24 cellular contexts compared by ENCODE assay signal in the genomic region with DNA sequence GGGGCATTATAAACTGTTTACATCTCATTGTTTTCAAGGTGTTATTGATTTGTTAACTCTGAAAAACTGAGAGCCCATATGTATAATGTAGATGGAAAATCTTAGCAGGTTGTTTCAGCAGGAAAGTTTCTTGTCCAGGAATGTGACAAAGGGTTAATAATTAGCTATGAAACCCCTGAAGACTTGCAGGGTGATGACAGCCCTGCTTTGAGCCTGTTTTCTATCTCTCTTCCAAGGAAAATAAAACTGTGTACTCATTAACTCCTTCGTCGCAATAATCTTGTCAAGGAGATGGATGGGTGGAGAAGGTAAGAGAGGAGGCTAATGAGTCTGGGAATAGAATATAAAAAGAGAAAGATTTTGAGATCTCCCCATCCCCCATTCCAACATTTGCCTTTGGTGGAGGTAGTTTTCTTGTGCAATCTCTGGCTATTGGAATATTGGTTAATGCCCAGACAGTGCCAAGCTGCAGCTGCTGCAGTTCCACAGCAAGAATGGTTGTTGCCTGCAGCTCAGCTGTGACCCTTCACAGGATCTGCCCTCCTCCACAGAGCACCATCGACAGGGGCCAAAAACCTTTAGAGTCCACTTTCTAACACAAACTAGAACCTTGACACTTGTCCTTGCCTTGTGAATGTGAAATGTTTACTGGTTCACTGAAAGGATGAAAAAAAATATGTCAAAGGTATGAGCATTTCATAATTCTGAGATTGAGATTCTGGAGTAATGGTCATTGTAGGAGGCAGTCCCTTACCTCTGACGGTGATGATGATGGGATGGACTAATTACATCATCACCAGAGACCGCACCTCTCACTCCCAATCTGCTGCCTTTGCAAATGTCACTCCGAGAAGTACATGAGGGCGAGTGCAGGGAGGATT. TPM values are rescaled to one million over a fixed set of nuclear protein-coding genes. Genes with fewer than 3 reads are reported as not detected.
DNase-seq lines count a peak whose midpoint lies in the region; ATAC-seq and TF ChIP-seq lines count a peak whose summit lies in the region.
"Had no signal": no experiment of that assay in that cellular context is flagged by ENCODE, and none has a peak within 500 bp of the region (broad histone marks: within the 10 kb centered on the region; RNA-seq: fewer than 3 reads in every experiment).

No MANE protein-coding gene starts in this region.

- no peaks in the 10 kb centered on the region for H3K27me3 ChIP-seq in Karpas-422 (ENCODE audit: low read length)
- no peaks in the 10 kb centered on the region for H3K27me3 ChIP-seq in esophagus muscularis mucosa
- H3K27me3 ChIP-seq in mesenchymal stem cell (ENCODE audit: control insufficient read depth in 1 of 2, insufficient read depth in 1 of 2, low read length in 2 of 2) = peaks cover 0 to 11% of the 10 kb centered on the region in 2 experiments
- H3K27me3 ChIP-seq in stomach smooth muscle (ENCODE audit: control insufficient read depth in 1 of 2, insufficient read depth in 2 of 2, low read length in 2 of 2) = no peaks in the 10 kb centered on the region
- H3K27me3 ChIP-seq in PC-3 (ENCODE audit: low read length) = no peaks in the 10 kb centered on the region
- H3K27me3 ChIP-seq: stomach, tibial nerve had no signal

- H3K14ac ChIP-seq in mesenchymal stem cell (ENCODE audit: low read length in 2 of 2) = no peak overlapping the region

- CTCF ChIA-PET in PC-3 (lab: Charles Lee) = no interaction called here

- no peaks in the 10 kb centered on the region for H3K79me2 ChIP-seq in Karpas-422 (ENCODE audit: low read length)
- no peaks in the 10 kb centered on the region for H3K79me2 ChIP-seq in PC-3 (ENCODE audit: low read length)

- POLR2A ChIA-PET in PC-3 (lab: Charles Lee; ENCODE audit: unreplicated experiment) = no interaction called here

- intact Hi-C loops in esophagus muscularis mucosa (cut with DNase I) (loop anchor here (5.0 to 10.0 kb wide), 2 partner anchors 230 to 312 kb away; no protein-coding TSS in a partner anchor), PC-3 (cut with micrococcal nuclease) (no loop called here)

- no peaks in the 10 kb centered on the region for H3F3A ChIP-seq in PC-3 (ENCODE audit: low read length, unreplicated experiment)

- H3K4me3 ChIP-seq in Karpas-422 (ENCODE audit: low read length) (no peak overlapping the region), esophagus muscularis mucosa (no peak overlapping the region), mesenchymal stem cell (ENCODE audit: insufficient read depth in 1 of 2, low read depth in 1 of 2, low read length in 2 of 2) (no peak overlapping the region), stomach smooth muscle (ENCODE audit: low read length in 2 of 2) (no peak overlapping the region), PC-3 (ENCODE audit: low read length) (no peak overlapping the region)
- H3K4me3 ChIP-seq: HAP-1, smooth muscle cell, stomach, tibial nerve had no signal

- H3K23ac ChIP-seq in mesenchymal stem cell (ENCODE audit: low read length in 2 of 2) = no peak overlapping the region

- H3K4me2 ChIP-seq in Karpas-422 (ENCODE audit: low read depth, low read length, poor library complexity, severe bottlenecking) (no peak overlapping the region), mesenchymal stem cell (ENCODE audit: low read length, poor library complexity, severe bottlenecking) (peak overlapping the region; percentile 62), PC-3 (ENCODE audit: low read length) (no peak overlapping the region)
- H3K4me2 ChIP-seq: KMS-11, smooth muscle cell had no signal

- DNase-seq in Karpas-422 (no peak), esophagus muscularis mucosa (ENCODE audit: extremely low spot score) (no peak), mesenchymal stem cell (no peak), PC-3 (no peak), islet precursor cell (no peak), NCI-H1436 (lab: John Stamatoyannopoulos, UW) (no peak)
- DNase-seq: activated CD4-positive, alpha-beta T cell treated with anti-CD3 and anti-CD28 coated beads for 4 hours; activated gamma-delta T cell treated with Interleukin-2 at 50 U/mL for 16 hours; activated T-cell treated with anti-CD3 and anti-CD28 coated beads, Interleukin-2, amount 50 U/mL, for 1 hour; C1 segment of cervical spinal cord; COR-L47; DMS79 treated with DMSO at 0.1 percent for 48 hours; mammary epithelial cell; NCI-H446 treated with DMSO at 0.1 percent for 48 hours; OCI-M1; stimulated activated CD4-positive, alpha-beta T cell treated with anti-CD3 and anti-CD28 coated beads, Interleukin-1b, Interleukin-23, amount 100 ng/mL, for 48 hours; stomach; T-helper 9 cell had no signal

- H3K79me1 ChIP-seq in mesenchymal stem cell (replicated peaks; ENCODE audit: low read length, poor library complexity, severe bottlenecking) = peaks cover 2% of the 10 kb centered on the region

- H2BK120ac ChIP-seq in mesenchymal stem cell (ENCODE audit: low read depth, low read length) = no peak overlapping the region

- H3K9me3 ChIP-seq in Karpas-422 (ENCODE audit: low read length) (no peaks in the 10 kb centered on the region), esophagus muscularis mucosa (no peaks in the 10 kb centered on the region), mesenchymal stem cell (ENCODE audit: control insufficient read depth, low read length) (no peaks in the 10 kb centered on the region), stomach smooth muscle (ENCODE audit: control insufficient read depth in 2 of 2, low read length in 2 of 2) (no peaks in the 10 kb centered on the region), PC-3 (ENCODE audit: low read length) (no peaks in the 10 kb centered on the region)
- H3K9me3 ChIP-seq: HAP-1, stomach, tibial nerve had no signal

- H2AK5ac ChIP-seq in mesenchymal stem cell (ENCODE audit: low read length, severe bottlenecking) = peak overlapping the region; percentile 68

- H3K9me2 ChIP-seq in Karpas-422 (replicated peaks; ENCODE audit: insufficient read depth, low read length) (no peaks in the 10 kb centered on the region), PC-3 (replicated peaks; ENCODE audit: low read length) (no peaks in the 10 kb centered on the region)

- peaks cover 58% of the 10 kb centered on the region for H3K4me1 ChIP-seq in Karpas-422 (ENCODE audit: low read length)
- peaks cover 5 to 26% (median 21%) of the 10 kb centered on the region in 4 donors for H3K4me1 ChIP-seq in esophagus muscularis mucosa
- H3K4me1 ChIP-seq in mesenchymal stem cell (ENCODE audit: control insufficient read depth, insufficient read depth, low read depth, low read length) = peaks cover 12% of the 10 kb centered on the region
- peaks cover 20% of the 10 kb centered on the region for H3K4me1 ChIP-seq in stomach smooth muscle (ENCODE audit: control insufficient read depth, insufficient read depth, low read length)
- no peaks in the 10 kb centered on the region for H3K4me1 ChIP-seq in PC-3 (ENCODE audit: insufficient read depth, low read length)

- H3K27ac ChIP-seq in Karpas-422 (ENCODE audit: low read length) (no peak overlapping the region), esophagus muscularis mucosa (replicated peaks in 1 of 4) (peak overlapping the region in 3 of 4 donors; percentile 31 to 52 (median 37)), mesenchymal stem cell (ENCODE audit: low read length, poor library complexity, severe bottlenecking) (peak overlapping the region; percentile 84), stomach smooth muscle (ENCODE audit: low read length) (peak overlapping the region; percentile 19), PC-3 (ENCODE audit: low read length) (no peak overlapping the region)
- H3K27ac ChIP-seq: KMS-11, stomach, tibial nerve, VCaP had no signal

- H4K91ac ChIP-seq in mesenchymal stem cell (ENCODE audit: low read length) = no peak overlapping the region

- 53% methylated on average over 7 of the region's 7 CpGs for WGBS in esophagus muscularis mucosa
- 58% methylated on average over 4 of the region's 7 CpGs for WGBS in mesenchymal stem cell

- H4K20me1 ChIP-seq in Karpas-422 (ENCODE audit: insufficient read depth, low read depth, low read length) (no peaks in the 10 kb centered on the region), PC-3 (ENCODE audit: low read length) (no peaks in the 10 kb centered on the region)

- no peaks in the 10 kb centered on the region for H3K36me3 ChIP-seq in Karpas-422 (ENCODE audit: insufficient read depth, low read length)
- H3K36me3 ChIP-seq in esophagus muscularis mucosa = no peaks in the 10 kb centered on the region
- no peaks in the 10 kb centered on the region for H3K36me3 ChIP-seq in mesenchymal stem cell (ENCODE audit: control insufficient read depth in 1 of 2, insufficient read depth in 2 of 2, low read depth in 1 of 2, low read length in 2 of 2)
- no peaks in the 10 kb centered on the region for H3K36me3 ChIP-seq in stomach smooth muscle (ENCODE audit: control insufficient read depth in 2 of 2, insufficient read depth in 2 of 2, low read length in 2 of 2)
- no peaks in the 10 kb centered on the region for H3K36me3 ChIP-seq in PC-3 (ENCODE audit: low read depth, low read length)
- H3K36me3 ChIP-seq: HAP-1, stomach, tibial nerve had no signal

- no TSS peak for BruUV-seq in PC-3 (replicated peaks; lab: Mats Ljungman, UMichigan)

- H2BK5ac ChIP-seq in mesenchymal stem cell (ENCODE audit: low read depth, low read length, poor library complexity, severe bottlenecking) = no peak overlapping the region

- no peak for TF ChIP-seq CTCF in esophagus muscularis mucosa (IDR thresholded peaks at IDR 0.05)
- TF ChIP-seq CTCF in PC-3 (conservative IDR thresholded peaks at IDR 0.05; ENCODE audit: low read depth, low read length) = no peak

- H2BK15ac ChIP-seq in mesenchymal stem cell (ENCODE audit: low read depth, poor library complexity, severe bottlenecking) = no peak overlapping the region

- no peak for TF ChIP-seq EP300 in esophagus muscularis mucosa (IDR thresholded peaks at IDR 0.05)

- H2BK12ac ChIP-seq in mesenchymal stem cell (ENCODE audit: low read length in 2 of 2) = no peak overlapping the region

- H3K9ac ChIP-seq in Karpas-422 (ENCODE audit: low read length) (no peak overlapping the region), mesenchymal stem cell (ENCODE audit: low read length) (no peak overlapping the region), stomach smooth muscle (ENCODE audit: low read length in 2 of 2) (no peak overlapping the region), PC-3 (ENCODE audit: low read length) (no peak overlapping the region)
- H3K9ac ChIP-seq: KMS-11 had no signal

- no peak overlapping the region for H4K8ac ChIP-seq in mesenchymal stem cell (ENCODE audit: low read length)

- no peak for ATAC-seq in PC-3

- H2AFZ ChIP-seq in Karpas-422 (ENCODE audit: low read length) (0 out of 2 replicates have a peak overlapping the region, but pooled peaks have one; percentile 11), mesenchymal stem cell (ENCODE audit: low read depth, low read length) (no peak overlapping the region), PC-3 (ENCODE audit: low read length) (no peak overlapping the region)

- TF ChIP-seq POLR2A in esophagus muscularis mucosa (IDR thresholded peaks at IDR 0.05; ENCODE audit: low read depth) = no peak

- H3K4ac ChIP-seq in mesenchymal stem cell (ENCODE audit: low read depth in 1 of 2, low read length in 2 of 2) = no peak overlapping the region

- H3K18ac ChIP-seq in mesenchymal stem cell (ENCODE audit: low read depth in 1 of 2, low read length in 2 of 2) = no peak overlapping the region

RNA-seq across cellular contexts. Expression of gene LRIG1, which starts 4.2 kb away (rescaled TPM):
- total RNA-seq in Karpas-422 (2014; rRNA removed; shearing (Covaris generic); ENCODE audit: low replicate concordance) = 52.4 and 75.4 TPM in 2 replicates
- total RNA-seq in esophagus muscularis mucosa = 100 to 1,000 TPM in 3 of 4 donors, 10 to 100 TPM in 1; 95.3 to 136 (median 131) TPM
- polyA plus RNA-seq in mesenchymal stem cell (2013, experiment 1 of 2) = 11.6 TPM
- polyA plus RNA-seq in mesenchymal stem cell (2013, experiment 2 of 2) = 12.2 TPM
- total RNA-seq in PC-3 (2014; rRNA removed) = 2.2 and 2.9 TPM in 2 replicates

Comparison
In these comparisons a context has a peak if more than half of its experiments do, and no peak if none do; other contexts are left out.
1. H3K27ac ChIP-seq: peak in esophagus muscularis mucosa (3 of 4), mesenchymal stem cell (single experiment) and stomach smooth muscle (single experiment); none in Karpas-422 (single experiment) and PC-3 (single experiment).
2. RNA of gene LRIG1, which starts 4.2 kb away (total RNA-seq): 95.3 to 136 TPM in esophagus muscularis mucosa and 52.4 to 75.4 TPM in Karpas-422; 2.2 to 2.9 TPM in PC-3; every median in the first group is over 10 times any median in the second.